1 cellular context compared by ENCODE assay signal in the genomic region with DNA sequence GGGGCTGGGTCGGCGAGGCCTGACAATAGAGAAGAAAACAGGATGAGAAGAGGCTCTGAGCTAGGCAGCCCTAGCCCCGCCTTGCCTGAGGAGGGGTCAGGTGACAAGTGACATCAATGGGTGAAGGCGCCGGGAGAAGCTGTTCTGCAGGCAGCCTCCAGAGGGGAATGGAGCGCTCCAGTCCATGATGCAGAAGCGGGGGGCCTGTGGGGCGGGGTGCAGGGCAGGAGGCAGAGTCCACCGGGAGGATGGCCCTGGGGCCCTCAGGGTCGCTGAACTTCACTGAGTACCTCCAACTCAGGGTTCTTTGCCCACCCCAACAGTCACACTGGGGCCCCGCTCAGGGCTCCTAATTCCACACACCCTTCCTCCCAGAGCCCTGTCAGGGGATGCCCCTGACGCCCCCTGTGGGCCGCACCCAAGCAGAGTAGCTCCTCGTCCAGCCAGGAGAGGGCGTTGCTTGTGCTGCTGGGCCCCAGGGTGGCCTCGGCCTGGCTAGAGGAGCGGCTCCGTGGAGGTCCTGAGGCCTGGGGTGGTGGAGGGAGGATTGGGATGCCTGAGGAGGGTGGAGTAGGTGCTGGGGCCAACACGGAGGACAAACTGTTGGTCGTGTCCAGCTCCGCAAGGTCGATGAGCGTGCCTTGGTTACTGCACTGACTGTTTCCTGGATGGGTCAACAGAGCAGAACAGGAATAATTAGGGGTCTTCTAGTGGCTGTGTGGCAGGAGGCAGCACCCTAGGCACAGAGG.
TF ChIP-seq lines count a peak whose summit lies in the region.

No MANE protein-coding gene starts in this region.

TF ChIP-seq in HEK293, 187 proteins besides CTCF, POLR2A, EP300 and RAD21 (continued from another document and continues in another):
- TF ChIP-seq, protein P1, sequence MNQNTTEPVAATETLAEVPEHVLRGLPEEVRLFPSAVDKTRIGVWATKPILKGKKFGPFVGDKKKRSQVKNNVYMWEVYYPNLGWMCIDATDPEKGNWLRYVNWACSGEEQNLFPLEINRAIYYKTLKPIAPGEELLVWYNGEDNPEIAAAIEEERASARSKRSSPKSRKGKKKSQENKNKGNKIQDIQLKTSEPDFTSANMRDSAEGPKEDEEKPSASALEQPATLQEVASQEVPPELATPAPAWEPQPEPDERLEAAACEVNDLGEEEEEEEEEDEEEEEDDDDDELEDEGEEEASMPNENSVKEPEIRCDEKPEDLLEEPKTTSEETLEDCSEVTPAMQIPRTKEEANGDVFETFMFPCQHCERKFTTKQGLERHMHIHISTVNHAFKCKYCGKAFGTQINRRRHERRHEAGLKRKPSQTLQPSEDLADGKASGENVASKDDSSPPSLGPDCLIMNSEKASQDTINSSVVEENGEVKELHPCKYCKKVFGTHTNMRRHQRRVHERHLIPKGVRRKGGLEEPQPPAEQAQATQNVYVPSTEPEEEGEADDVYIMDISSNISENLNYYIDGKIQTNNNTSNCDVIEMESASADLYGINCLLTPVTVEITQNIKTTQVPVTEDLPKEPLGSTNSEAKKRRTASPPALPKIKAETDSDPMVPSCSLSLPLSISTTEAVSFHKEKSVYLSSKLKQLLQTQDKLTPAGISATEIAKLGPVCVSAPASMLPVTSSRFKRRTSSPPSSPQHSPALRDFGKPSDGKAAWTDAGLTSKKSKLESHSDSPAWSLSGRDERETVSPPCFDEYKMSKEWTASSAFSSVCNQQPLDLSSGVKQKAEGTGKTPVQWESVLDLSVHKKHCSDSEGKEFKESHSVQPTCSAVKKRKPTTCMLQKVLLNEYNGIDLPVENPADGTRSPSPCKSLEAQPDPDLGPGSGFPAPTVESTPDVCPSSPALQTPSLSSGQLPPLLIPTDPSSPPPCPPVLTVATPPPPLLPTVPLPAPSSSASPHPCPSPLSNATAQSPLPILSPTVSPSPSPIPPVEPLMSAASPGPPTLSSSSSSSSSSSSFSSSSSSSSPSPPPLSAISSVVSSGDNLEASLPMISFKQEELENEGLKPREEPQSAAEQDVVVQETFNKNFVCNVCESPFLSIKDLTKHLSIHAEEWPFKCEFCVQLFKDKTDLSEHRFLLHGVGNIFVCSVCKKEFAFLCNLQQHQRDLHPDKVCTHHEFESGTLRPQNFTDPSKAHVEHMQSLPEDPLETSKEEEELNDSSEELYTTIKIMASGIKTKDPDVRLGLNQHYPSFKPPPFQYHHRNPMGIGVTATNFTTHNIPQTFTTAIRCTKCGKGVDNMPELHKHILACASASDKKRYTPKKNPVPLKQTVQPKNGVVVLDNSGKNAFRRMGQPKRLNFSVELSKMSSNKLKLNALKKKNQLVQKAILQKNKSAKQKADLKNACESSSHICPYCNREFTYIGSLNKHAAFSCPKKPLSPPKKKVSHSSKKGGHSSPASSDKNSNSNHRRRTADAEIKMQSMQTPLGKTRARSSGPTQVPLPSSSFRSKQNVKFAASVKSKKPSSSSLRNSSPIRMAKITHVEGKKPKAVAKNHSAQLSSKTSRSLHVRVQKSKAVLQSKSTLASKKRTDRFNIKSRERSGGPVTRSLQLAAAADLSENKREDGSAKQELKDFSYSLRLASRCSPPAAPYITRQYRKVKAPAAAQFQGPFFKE (tag by site-specific recombination; IDR thresholded peaks at IDR 0.05; ENCODE audit: borderline replicate concordance) = no peak
- TF ChIP-seq ZBTB7A (tag by site-specific recombination; IDR thresholded peaks at IDR 0.05; ENCODE audit: low read depth) (no peak), ZBTB48 (tag by site-specific recombination; IDR thresholded peaks at IDR 0.05) (peak; percentile 91), ZNF658 (tag by site-specific recombination; IDR thresholded peaks at IDR 0.05) (no peak), ZNF132 (tag by site-specific recombination; IDR thresholded peaks at IDR 0.05; ENCODE audit: borderline replicate concordance) (no peak), ZNF600 (tag by site-specific recombination; IDR thresholded peaks at IDR 0.05) (peak; percentile 95), ZNF610 (tag by site-specific recombination; IDR thresholded peaks at IDR 0.05; ENCODE audit: borderline replicate concordance) (no peak; the same call in 1 of the 2 replicates), ZNF837 (tag by site-specific recombination; IDR thresholded peaks at IDR 0.05) (0 out of 2 replicates have a peak, but pooled peaks have one; percentile 42), ZFP3 (tag by site-specific recombination; IDR thresholded peaks at IDR 0.05; ENCODE audit: low read depth) (no peak), ZFP41 (tag by site-specific recombination; IDR thresholded peaks at IDR 0.05; ENCODE audit: borderline replicate concordance) (no peak), ZNF366 (tag by site-specific recombination; conservative IDR thresholded peaks at IDR 0.05) (0 out of 2 replicates have a peak, but pooled peaks have one; percentile 37), ZNF791 (tag by site-specific recombination; IDR thresholded peaks at IDR 0.05) (no peak), ZNF292 (tag by site-specific recombination; IDR thresholded peaks at IDR 0.05; ENCODE audit: borderline replicate concordance, low read depth) (no peak), ZNF707 (tag by site-specific recombination; IDR thresholded peaks at IDR 0.05) (no peak), ZNF24 (tag by site-specific recombination; IDR thresholded peaks at IDR 0.05) (peak; percentile 63; the same call in 1 of the 2 replicates), ZBTB1 (tag by site-specific recombination; IDR thresholded peaks at IDR 0.05) (no peak), FEZF1 (tag by site-specific recombination; IDR thresholded peaks at IDR 0.05) (no peak), ZSCAN23 (tag by site-specific recombination; IDR thresholded peaks at IDR 0.05) (0 out of 2 replicates have a peak, but pooled peaks have one; percentile 54), ZNF423 (tag by site-specific recombination; IDR thresholded peaks at IDR 0.05) (peak; percentile 95), SETDB1 (IDR thresholded peaks at IDR 0.05; ENCODE audit: insufficient read length, low read length) (no peak), ZNF623 (tag by site-specific recombination; IDR thresholded peaks at IDR 0.05) (no peak), ZIC2 (tag by site-specific recombination; IDR thresholded peaks at IDR 0.05) (no peak), ZNF324 (tag by site-specific recombination; IDR thresholded peaks at IDR 0.05) (no peak), ZNF391 (tag by site-specific recombination; IDR thresholded peaks at IDR 0.05; ENCODE audit: borderline replicate concordance, low read depth) (no peak), SP2 (tag by site-specific recombination; IDR thresholded peaks at IDR 0.05) (peak; percentile 41), TCF7L2 (IDR thresholded peaks at IDR 0.05; ENCODE audit: borderline replicate concordance, low read depth, low read length) (no peak), ZNF544 (tag by site-specific recombination; IDR thresholded peaks at IDR 0.05) (no peak), ZNF549 (tag by site-specific recombination; IDR thresholded peaks at IDR 0.05) (no peak), ZNF335 (tag by site-specific recombination; conservative IDR thresholded peaks at IDR 0.05) (no peak; the same call in 1 of the 2 replicates), ZNF558 (tag by site-specific recombination; IDR thresholded peaks at IDR 0.05) (no peak), GLIS1 (tag by site-specific recombination; IDR thresholded peaks at IDR 0.05) (peak; percentile 89), ZBTB20 (tag by site-specific recombination; IDR thresholded peaks at IDR 0.05) (peak; percentile 23; the same call in 1 of the 2 replicates), ZNF530 (tag by site-specific recombination; IDR thresholded peaks at IDR 0.05; ENCODE audit: low read depth) (no peak), ZNF514 (tag by site-specific recombination; IDR thresholded peaks at IDR 0.05) (no peak), OSR2 (tag by site-specific recombination; IDR thresholded peaks at IDR 0.05) (no peak), ZNF48 (tag by site-specific recombination; IDR thresholded peaks at IDR 0.05) (no peak), MZF1 (tag by site-specific recombination; IDR thresholded peaks at IDR 0.05; ENCODE audit: borderline replicate concordance) (0 out of 2 replicates have a peak, but pooled peaks have one; percentile 15), ZNF561 (tag by site-specific recombination; IDR thresholded peaks at IDR 0.05; ENCODE audit: borderline replicate concordance) (0 out of 2 replicates have a peak, but pooled peaks have one; percentile 63)
- TF ChIP-seq, protein P2, sequence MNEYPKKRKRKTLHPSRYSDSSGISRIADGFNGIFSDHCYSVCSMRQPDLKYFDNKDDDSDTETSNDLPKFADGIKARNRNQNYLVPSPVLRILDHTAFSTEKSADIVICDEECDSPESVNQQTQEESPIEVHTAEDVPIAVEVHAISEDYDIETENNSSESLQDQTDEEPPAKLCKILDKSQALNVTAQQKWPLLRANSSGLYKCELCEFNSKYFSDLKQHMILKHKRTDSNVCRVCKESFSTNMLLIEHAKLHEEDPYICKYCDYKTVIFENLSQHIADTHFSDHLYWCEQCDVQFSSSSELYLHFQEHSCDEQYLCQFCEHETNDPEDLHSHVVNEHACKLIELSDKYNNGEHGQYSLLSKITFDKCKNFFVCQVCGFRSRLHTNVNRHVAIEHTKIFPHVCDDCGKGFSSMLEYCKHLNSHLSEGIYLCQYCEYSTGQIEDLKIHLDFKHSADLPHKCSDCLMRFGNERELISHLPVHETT (tag by site-specific recombination; IDR thresholded peaks at IDR 0.05) = 0 out of 2 replicates have a peak, but pooled peaks have one; percentile 33
- TF ChIP-seq, protein P3, sequence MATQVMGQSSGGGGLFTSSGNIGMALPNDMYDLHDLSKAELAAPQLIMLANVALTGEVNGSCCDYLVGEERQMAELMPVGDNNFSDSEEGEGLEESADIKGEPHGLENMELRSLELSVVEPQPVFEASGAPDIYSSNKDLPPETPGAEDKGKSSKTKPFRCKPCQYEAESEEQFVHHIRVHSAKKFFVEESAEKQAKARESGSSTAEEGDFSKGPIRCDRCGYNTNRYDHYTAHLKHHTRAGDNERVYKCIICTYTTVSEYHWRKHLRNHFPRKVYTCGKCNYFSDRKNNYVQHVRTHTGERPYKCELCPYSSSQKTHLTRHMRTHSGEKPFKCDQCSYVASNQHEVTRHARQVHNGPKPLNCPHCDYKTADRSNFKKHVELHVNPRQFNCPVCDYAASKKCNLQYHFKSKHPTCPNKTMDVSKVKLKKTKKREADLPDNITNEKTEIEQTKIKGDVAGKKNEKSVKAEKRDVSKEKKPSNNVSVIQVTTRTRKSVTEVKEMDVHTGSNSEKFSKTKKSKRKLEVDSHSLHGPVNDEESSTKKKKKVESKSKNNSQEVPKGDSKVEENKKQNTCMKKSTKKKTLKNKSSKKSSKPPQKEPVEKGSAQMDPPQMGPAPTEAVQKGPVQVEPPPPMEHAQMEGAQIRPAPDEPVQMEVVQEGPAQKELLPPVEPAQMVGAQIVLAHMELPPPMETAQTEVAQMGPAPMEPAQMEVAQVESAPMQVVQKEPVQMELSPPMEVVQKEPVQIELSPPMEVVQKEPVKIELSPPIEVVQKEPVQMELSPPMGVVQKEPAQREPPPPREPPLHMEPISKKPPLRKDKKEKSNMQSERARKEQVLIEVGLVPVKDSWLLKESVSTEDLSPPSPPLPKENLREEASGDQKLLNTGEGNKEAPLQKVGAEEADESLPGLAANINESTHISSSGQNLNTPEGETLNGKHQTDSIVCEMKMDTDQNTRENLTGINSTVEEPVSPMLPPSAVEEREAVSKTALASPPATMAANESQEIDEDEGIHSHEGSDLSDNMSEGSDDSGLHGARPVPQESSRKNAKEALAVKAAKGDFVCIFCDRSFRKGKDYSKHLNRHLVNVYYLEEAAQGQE (tag by site-specific recombination; IDR thresholded peaks at IDR 0.05) = no peak
- TF ChIP-seq, protein P4, sequence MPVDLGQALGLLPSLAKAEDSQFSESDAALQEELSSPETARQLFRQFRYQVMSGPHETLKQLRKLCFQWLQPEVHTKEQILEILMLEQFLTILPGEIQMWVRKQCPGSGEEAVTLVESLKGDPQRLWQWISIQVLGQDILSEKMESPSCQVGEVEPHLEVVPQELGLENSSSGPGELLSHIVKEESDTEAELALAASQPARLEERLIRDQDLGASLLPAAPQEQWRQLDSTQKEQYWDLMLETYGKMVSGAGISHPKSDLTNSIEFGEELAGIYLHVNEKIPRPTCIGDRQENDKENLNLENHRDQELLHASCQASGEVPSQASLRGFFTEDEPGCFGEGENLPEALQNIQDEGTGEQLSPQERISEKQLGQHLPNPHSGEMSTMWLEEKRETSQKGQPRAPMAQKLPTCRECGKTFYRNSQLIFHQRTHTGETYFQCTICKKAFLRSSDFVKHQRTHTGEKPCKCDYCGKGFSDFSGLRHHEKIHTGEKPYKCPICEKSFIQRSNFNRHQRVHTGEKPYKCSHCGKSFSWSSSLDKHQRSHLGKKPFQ (tag by site-specific recombination; IDR thresholded peaks at IDR 0.05) = no peak
- TF ChIP-seq, protein P5, sequence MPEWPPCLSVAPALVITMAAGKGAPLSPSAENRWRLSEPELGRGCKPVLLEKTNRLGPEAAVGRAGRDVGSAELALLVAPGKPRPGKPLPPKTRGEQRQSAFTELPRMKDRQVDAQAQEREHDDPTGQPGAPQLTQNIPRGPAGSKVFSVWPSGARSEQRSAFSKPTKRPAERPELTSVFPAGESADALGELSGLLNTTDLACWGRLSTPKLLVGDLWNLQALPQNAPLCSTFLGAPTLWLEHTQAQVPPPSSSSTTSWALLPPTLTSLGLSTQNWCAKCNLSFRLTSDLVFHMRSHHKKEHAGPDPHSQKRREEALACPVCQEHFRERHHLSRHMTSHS (tag by site-specific recombination; IDR thresholded peaks at IDR 0.05) = no peak
- TF ChIP-seq, protein P6, sequence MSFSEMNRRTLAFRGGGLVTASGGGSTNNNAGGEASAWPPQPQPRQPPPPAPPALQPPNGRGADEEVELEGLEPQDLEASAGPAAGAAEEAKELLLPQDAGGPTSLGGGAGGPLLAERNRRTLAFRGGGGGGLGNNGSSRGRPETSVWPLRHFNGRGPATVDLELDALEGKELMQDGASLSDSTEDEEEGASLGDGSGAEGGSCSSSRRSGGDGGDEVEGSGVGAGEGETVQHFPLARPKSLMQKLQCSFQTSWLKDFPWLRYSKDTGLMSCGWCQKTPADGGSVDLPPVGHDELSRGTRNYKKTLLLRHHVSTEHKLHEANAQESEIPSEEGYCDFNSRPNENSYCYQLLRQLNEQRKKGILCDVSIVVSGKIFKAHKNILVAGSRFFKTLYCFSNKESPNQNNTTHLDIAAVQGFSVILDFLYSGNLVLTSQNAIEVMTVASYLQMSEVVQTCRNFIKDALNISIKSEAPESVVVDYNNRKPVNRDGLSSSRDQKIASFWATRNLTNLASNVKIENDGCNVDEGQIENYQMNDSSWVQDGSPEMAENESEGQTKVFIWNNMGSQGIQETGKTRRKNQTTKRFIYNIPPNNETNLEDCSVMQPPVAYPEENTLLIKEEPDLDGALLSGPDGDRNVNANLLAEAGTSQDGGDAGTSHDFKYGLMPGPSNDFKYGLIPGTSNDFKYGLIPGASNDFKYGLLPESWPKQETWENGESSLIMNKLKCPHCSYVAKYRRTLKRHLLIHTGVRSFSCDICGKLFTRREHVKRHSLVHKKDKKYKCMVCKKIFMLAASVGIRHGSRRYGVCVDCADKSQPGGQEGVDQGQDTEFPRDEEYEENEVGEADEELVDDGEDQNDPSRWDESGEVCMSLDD (tag by site-specific recombination; IDR thresholded peaks at IDR 0.05) = peak; percentile 59
- TF ChIP-seq, protein P7, sequence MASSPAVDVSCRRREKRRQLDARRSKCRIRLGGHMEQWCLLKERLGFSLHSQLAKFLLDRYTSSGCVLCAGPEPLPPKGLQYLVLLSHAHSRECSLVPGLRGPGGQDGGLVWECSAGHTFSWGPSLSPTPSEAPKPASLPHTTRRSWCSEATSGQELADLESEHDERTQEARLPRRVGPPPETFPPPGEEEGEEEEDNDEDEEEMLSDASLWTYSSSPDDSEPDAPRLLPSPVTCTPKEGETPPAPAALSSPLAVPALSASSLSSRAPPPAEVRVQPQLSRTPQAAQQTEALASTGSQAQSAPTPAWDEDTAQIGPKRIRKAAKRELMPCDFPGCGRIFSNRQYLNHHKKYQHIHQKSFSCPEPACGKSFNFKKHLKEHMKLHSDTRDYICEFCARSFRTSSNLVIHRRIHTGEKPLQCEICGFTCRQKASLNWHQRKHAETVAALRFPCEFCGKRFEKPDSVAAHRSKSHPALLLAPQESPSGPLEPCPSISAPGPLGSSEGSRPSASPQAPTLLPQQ (tag by site-specific recombination; IDR thresholded peaks at IDR 0.05) = peak; percentile 53
